8 cellular contexts compared by ENCODE assay signal in genomic region chr5:157267025-157267424, GRCh38. TPM values are rescaled to one million over a fixed set of nuclear protein-coding genes. Genes with fewer than 3 reads are reported as not detected.
DNase-seq lines count a peak whose midpoint lies in the region; ATAC-seq and TF ChIP-seq lines count a peak whose summit lies in the region.

No MANE protein-coding gene starts in this region.

- H3K4me1 Mint-ChIP-seq in activated CD8-positive, alpha-beta T cell treated with anti-CD3 and anti-CD28 coated beads for 36 hours (ENCODE audit: low read depth): peaks cover 69% of the 10 kb centered on the region
- peaks cover 82% of the 10 kb centered on the region for H3K4me1 Mint-ChIP-seq in stimulated activated effector memory CD8-positive, alpha-beta T cell treated with anti-CD3 and anti-CD28 coated beads, Interleukin-12 subunit alpha, Interleukin-12 subunit beta, amount 100 ng/mL, for 72 hours

- CTCF ChIA-PET in activated CD8-positive, alpha-beta T cell treated with anti-CD3 and anti-CD28 coated beads for 36 hours (lab: Charles Lee): interaction anchor here (0.7 to 5.0 kb wide), 8 partner anchors 10 to 118 kb away, joined by 3 to 38 read pairs (median 6); partner anchors contain the start of gene ITK

- peak overlapping the region; percentile 83 for H3K4me3 Mint-ChIP-seq in activated CD8-positive, alpha-beta T cell treated with anti-CD3 and anti-CD28 coated beads for 36 hours
- peak overlapping the region; percentile 88 for H3K4me3 Mint-ChIP-seq in stimulated activated effector memory CD8-positive, alpha-beta T cell treated with anti-CD3 and anti-CD28 coated beads, Interleukin-12 subunit alpha, Interleukin-12 subunit beta, amount 100 ng/mL, for 72 hours

- peak overlapping the region; percentile 95 for H3K27ac Mint-ChIP-seq in activated CD8-positive, alpha-beta T cell treated with anti-CD3 and anti-CD28 coated beads for 36 hours
- H3K27ac Mint-ChIP-seq in stimulated activated effector memory CD8-positive, alpha-beta T cell treated with anti-CD3 and anti-CD28 coated beads, Interleukin-12 subunit alpha, Interleukin-12 subunit beta, amount 100 ng/mL, for 72 hours: peak overlapping the region; percentile 83

- H3K4me1 ChIP-seq in iPS-15b (ENCODE audit: control insufficient read depth, insufficient read depth, low read length): peaks cover 16% of the 10 kb centered on the region

- no peak overlapping the region for H3K9ac ChIP-seq in iPS-15b (ENCODE audit: low read depth, low read length)

- no peak for ATAC-seq in activated CD8-positive, alpha-beta T cell treated with anti-CD3 and anti-CD28 coated beads for 36 hours
- no peak for ATAC-seq in stimulated activated effector memory CD8-positive, alpha-beta T cell treated with anti-CD3 and anti-CD28 coated beads, Interleukin-12 subunit alpha, Interleukin-12 subunit beta, amount 100 ng/mL, for 72 hours
- no peak for ATAC-seq in GM21360 (IDR thresholded peaks at IDR 0.05; ENCODE audit: unreplicated experiment)

- H3K9me3 ChIP-seq in iPS-15b (ENCODE audit: control insufficient read depth, insufficient read depth, low read length): no peaks in the 10 kb centered on the region

- H3K27me3 ChIP-seq in iPS-15b (ENCODE audit: control insufficient read depth, insufficient read depth, low read length): peaks cover 15% of the 10 kb centered on the region

- intact Hi-C loops in activated CD8-positive, alpha-beta T cell treated with anti-CD3 and anti-CD28 coated beads for 36 hours (cut with micrococcal nuclease): loop anchor here (5.0 kb wide), 1 partner anchor 120 kb away; no protein-coding TSS in a partner anchor

- peak overlapping the region; percentile 62 for H3K4me3 ChIP-seq in iPS-15b (ENCODE audit: low read depth, low read length)

- DNase-seq in DMS53 (lab: John Stamatoyannopoulos, UW) (peak; percentile 37), DMS53 treated with DMSO at 0.1 percent for 48 hours (lab: John Stamatoyannopoulos, UW; ENCODE audit: unreplicated experiment) (no peak), mesenteric fat pad (ENCODE audit: low spot score) (no peak), iPS-NIHi7 (ENCODE audit: extremely low spot score) (no peak)
- no peak for DNase-seq in activated CD8-positive, alpha-beta T cell treated with anti-CD3 and anti-CD28 coated beads for 36 hours
- peak in 1 of 2 donors; percentile 59 for DNase-seq in stimulated activated effector memory CD8-positive, alpha-beta T cell treated with anti-CD3 and anti-CD28 coated beads, Interleukin-12 subunit alpha, Interleukin-12 subunit beta, amount 100 ng/mL, for 72 hours (ENCODE audit: low spot score in 2 of 2)

- H3K36me3 ChIP-seq in iPS-15b (ENCODE audit: control insufficient read depth, insufficient read depth, low read length): no peaks in the 10 kb centered on the region

- no peaks in the 10 kb centered on the region for H3K9me3 Mint-ChIP-seq in activated CD8-positive, alpha-beta T cell treated with anti-CD3 and anti-CD28 coated beads for 36 hours
- H3K9me3 Mint-ChIP-seq in stimulated activated effector memory CD8-positive, alpha-beta T cell treated with anti-CD3 and anti-CD28 coated beads, Interleukin-12 subunit alpha, Interleukin-12 subunit beta, amount 100 ng/mL, for 72 hours: no peaks in the 10 kb centered on the region

- H3K36me3 Mint-ChIP-seq in activated CD8-positive, alpha-beta T cell treated with anti-CD3 and anti-CD28 coated beads for 36 hours (ENCODE audit: low read depth): peaks cover 52% of the 10 kb centered on the region
- H3K36me3 Mint-ChIP-seq in stimulated activated effector memory CD8-positive, alpha-beta T cell treated with anti-CD3 and anti-CD28 coated beads, Interleukin-12 subunit alpha, Interleukin-12 subunit beta, amount 100 ng/mL, for 72 hours: peaks cover 52% of the 10 kb centered on the region

- POLR2A ChIA-PET in activated CD8-positive, alpha-beta T cell treated with anti-CD3 and anti-CD28 coated beads for 36 hours (lab: Charles Lee): interaction anchor here (0.6 to 8.5 kb wide), 21 partner anchors 9 to 278 kb away, joined by 3 to 98 read pairs (median 4); partner anchors contain the start of genes ITK and MED7

- no peaks in the 10 kb centered on the region for H3K27me3 Mint-ChIP-seq in activated CD8-positive, alpha-beta T cell treated with anti-CD3 and anti-CD28 coated beads for 36 hours

- no peak for TF ChIP-seq CTCF in activated CD8-positive, alpha-beta T cell treated with anti-CD3 and anti-CD28 coated beads for 36 hours (IDR thresholded peaks at IDR 0.05)

RNA-seq across cellular contexts. Expression of gene CYFIP2, which starts 1.1 kb away (rescaled TPM):
- total RNA-seq in activated CD8-positive, alpha-beta T cell treated with anti-CD3 and anti-CD28 coated beads for 36 hours: 100 to 1,000 TPM; 350 to 351 TPM
- 7.3 TPM for total RNA-seq in mesenteric fat pad

Comparison
In these comparisons a context has a peak if more than half of its experiments do, and no peak if none do; other contexts are left out.
1. RNA of gene CYFIP2, which starts 1.1 kb away (total RNA-seq): 350 to 351 TPM in activated CD8-positive, alpha-beta T cell treated with anti-CD3 and anti-CD28 coated beads for 36 hours; 7.3 TPM in mesenteric fat pad (single experiment); every median in the first group is over 10 times any median in the second.